14 cellular contexts compared by ENCODE assay signal in the genomic region with DNA sequence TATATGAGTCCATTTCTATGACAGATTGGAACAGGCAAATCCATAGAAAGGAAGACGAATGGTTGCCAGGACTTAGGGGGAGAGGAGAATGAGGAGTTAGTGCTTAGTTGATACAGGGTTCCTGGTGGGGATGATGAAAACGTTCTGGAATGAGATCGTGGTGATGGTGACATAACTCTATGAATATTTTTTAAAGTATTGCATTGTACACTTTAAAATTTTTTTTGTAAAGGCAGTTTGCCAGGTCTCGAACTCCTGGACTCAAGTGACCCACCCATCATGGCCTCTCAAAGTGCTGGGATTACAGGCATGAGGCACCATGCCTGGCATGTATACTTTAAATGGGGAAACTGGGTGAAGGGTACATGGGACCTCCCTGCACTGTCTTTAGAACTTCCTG. TPM values are rescaled to one million over a fixed set of nuclear protein-coding genes. Genes with fewer than 3 reads are reported as not detected.
DNase-seq lines count a peak whose midpoint lies in the region; TF ChIP-seq lines count a peak whose summit lies in the region.
"Had no signal": no experiment of that assay in that cellular context is flagged by ENCODE, and none has a peak within 500 bp of the region (broad histone marks: within the 10 kb centered on the region; RNA-seq: fewer than 3 reads in every experiment).

No MANE protein-coding gene starts in this region.

- peak; percentile 43 for DNase-seq in EH (ENCODE audit: low read depth)
- peak; percentile 15 to 52 for DNase-seq in cardiac fibroblast (ENCODE audit: low read depth in 2 of 2)
- DNase-seq in fibroblast of the aortic adventitia (ENCODE audit: low read depth), result peak; percentile 51
- DNase-seq in type B pancreatic cell (ENCODE audit: extremely low spot score, unreplicated experiment), result no peak
- no peak for DNase-seq in NCI-H1092 treated with DMSO at 0.1 percent for 48 hours (lab: John Stamatoyannopoulos, UW)
- DNase-seq in activated CD4-positive, CD25-positive, alpha-beta regulatory T cell treated with anti-CD3 and anti-CD28 coated beads, Interleukin-2, amount 50 U/mL, for 72 hours, result no peak
- no peak for DNase-seq in colonic mucosa
- DNase-seq: CD4-positive, alpha-beta memory T cell; DMS79; GOT3; NCI-H2081 treated with DMSO at 0.1 percent for 48 hours; NCI-H510A treated with DMSO at 0.1 percent for 48 hours had no signal

- no peak overlapping the region for H3K27ac ChIP-seq in colonic mucosa
- H3K27ac ChIP-seq: KMS-11 had no signal

- H3K4me3 ChIP-seq in cardiac fibroblast (replicated peaks in 1 of 2; ENCODE audit: low read depth in 2 of 2, low read length in 2 of 2) (no peak overlapping the region), fibroblast of the aortic adventitia (ENCODE audit: low read depth, low read length) (no peak overlapping the region), colonic mucosa (no peak overlapping the region)
- H3K4me3 ChIP-seq: GM12878 had no signal

- no peak overlapping the region for H3K9ac ChIP-seq in colonic mucosa (ENCODE audit: low read depth in 2 of 2, low read length in 2 of 2)
- H3K9ac ChIP-seq: KMS-11 had no signal

- H3K9me3 Mint-ChIP-seq in type B pancreatic cell, result no peaks in the 10 kb centered on the region

- H3K36me3 Mint-ChIP-seq in type B pancreatic cell, result no peaks in the 10 kb centered on the region

- H3K4me1 Mint-ChIP-seq in type B pancreatic cell (ENCODE audit: unreplicated experiment), result no peaks in the 10 kb centered on the region

- no peak for TF ChIP-seq CTCF in cardiac fibroblast (IDR thresholded peaks at IDR 0.05; ENCODE audit: low read depth, low read length)
- no peak for TF ChIP-seq CTCF in fibroblast of the aortic adventitia (IDR thresholded peaks at IDR 0.05; ENCODE audit: insufficient read depth, low read length)
- TF ChIP-seq CTCF in type B pancreatic cell (conservative IDR thresholded peaks at IDR 0.05), result no peak
- TF ChIP-seq CTCF in colonic mucosa (IDR thresholded peaks at IDR 0.05), result no peak

- H3K4me3 Mint-ChIP-seq in type B pancreatic cell, result peak overlapping the region; percentile 11

- H3K27me3 Mint-ChIP-seq in type B pancreatic cell, result peaks cover 17% of the 10 kb centered on the region
- H3K27me3 Mint-ChIP-seq: CD4-positive, alpha-beta memory T cell had no signal

- no peaks in the 10 kb centered on the region for H3K27me3 ChIP-seq in colonic mucosa

- H3K4me1 ChIP-seq in colonic mucosa, result no peaks in the 10 kb centered on the region

- H3K36me3 ChIP-seq in colonic mucosa, result no peaks in the 10 kb centered on the region

- H3K27ac Mint-ChIP-seq in type B pancreatic cell, result no peak overlapping the region

- intact Hi-C loops in colonic mucosa (cut with DNase I), result no loop called here

- H3K9me3 ChIP-seq in colonic mucosa, result no peaks in the 10 kb centered on the region

RNA-seq across cellular contexts. Expression of gene CCNQ, which starts 9.9 kb away (rescaled TPM):
- total RNA-seq in fibroblast of the aortic adventitia (ENCODE audit: low replicate concordance), result 2.5 and 14.5 TPM in 2 replicates
- 19.0 and 19.9 TPM in 2 replicates for total RNA-seq in type B pancreatic cell (ENCODE audit: low replicate concordance)
- total RNA-seq in colonic mucosa, result 10 to 100 TPM; 16.3 to 24.0 TPM

RNA-seq across cellular contexts. Expression of gene DUSP9, which starts 38.2 kb away (rescaled TPM):
- not detected in 2 replicates for total RNA-seq in fibroblast of the aortic adventitia (ENCODE audit: low replicate concordance)
- 5.8 and 9.5 TPM in 2 replicates for total RNA-seq in type B pancreatic cell (ENCODE audit: low replicate concordance)
- under 1 TPM in 1 of 2 donors, not detected in 1; 0.49 TPM for total RNA-seq in colonic mucosa
- total RNA-seq: CD4-positive, alpha-beta memory T cell had no signal

Comparison
In these comparisons a context has a peak if more than half of its experiments do, and no peak if none do; other contexts are left out.
1. DNase-seq: peak in EH (single experiment), cardiac fibroblast (2 of 2) and fibroblast of the aortic adventitia (single experiment); none in type B pancreatic cell (single experiment), NCI-H1092 treated with DMSO at 0.1 percent for 48 hours (single experiment), activated CD4-positive, CD25-positive, alpha-beta regulatory T cell treated with anti-CD3 and anti-CD28 coated beads, Interleukin-2, amount 50 U/mL, for 72 hours (single experiment) and colonic mucosa (single experiment).